Comparison of ENCODE assay signal across 12 cellular contexts in genomic region chr17:77160032-77160876, GRCh38. TPM values are rescaled to one million over a fixed set of nuclear protein-coding genes. Genes with fewer than 3 reads are reported as not detected.
A peak's percentile ranks its signal among the peaks of the same experiment; 100 is the strongest.
DNase-seq lines count a peak whose midpoint lies in the region; ATAC-seq, FAIRE-seq and TF ChIP-seq lines count a peak whose summit lies in the region.
"Had no signal": no experiment of that assay in that cellular context is flagged by ENCODE, and none has a peak within 500 bp of the region (broad histone marks: within the 10 kb centered on the region; RNA-seq: fewer than 3 reads in every experiment).

No MANE protein-coding gene starts in this region.

- H3K36me3 ChIP-seq in HepG2 (replicated peaks in 1 of 2; ENCODE audit: control insufficient read depth in 1 of 2, insufficient read depth in 2 of 2, low read length in 2 of 2) (peaks cover 4 to 9% of the 10 kb centered on the region in 2 experiments; a peak in 3 of 5 replicates), right lobe of liver (no peaks in the 10 kb centered on the region), mesenchymal stem cell (ENCODE audit: control insufficient read depth in 1 of 2, insufficient read depth in 2 of 2, low read depth in 1 of 2, low read length in 2 of 2) (peaks cover 21 to 22% of the 10 kb centered on the region in 2 experiments), uterus (no peaks in the 10 kb centered on the region)
- H3K36me3 ChIP-seq in effector memory CD4-positive, alpha-beta T cell (ENCODE audit: control insufficient read depth, insufficient read depth, low read length) = no peaks in the 10 kb centered on the region
- H3K36me3 ChIP-seq: colonic mucosa had no signal

- H3K4me1 ChIP-seq in HepG2 (ENCODE audit: insufficient read depth, low read length) (peaks cover 60% of the 10 kb centered on the region), right lobe of liver (no peaks in the 10 kb centered on the region), mesenchymal stem cell (ENCODE audit: control insufficient read depth, insufficient read depth, low read depth, low read length) (peaks cover 17% of the 10 kb centered on the region), uterus (peaks cover 0 to 2% of the 10 kb centered on the region in 2 donors)
- H3K4me1 ChIP-seq in effector memory CD4-positive, alpha-beta T cell (ENCODE audit: control insufficient read depth, insufficient read depth, low read length, poor library complexity, severe bottlenecking) = no peaks in the 10 kb centered on the region

- TF ChIP-seq CTCF in HepG2 (CRISPR knock-in tag; IDR thresholded peaks at IDR 0.05) (no peak), right lobe of liver (IDR thresholded peaks at IDR 0.05) (no peak), uterus (IDR thresholded peaks at IDR 0.05) (no peak), GM10266 (IDR thresholded peaks at IDR 0.05; ENCODE audit: control insufficient read depth, insufficient read depth, low read depth, missing control alignments) (no peak)

- TF ChIP-seq POLR2A in HepG2 (IDR thresholded peaks at IDR 0.05; ENCODE audit: insufficient read depth in 1 of 2, low read depth in 2 of 2, low read length in 2 of 2) (no peak), right lobe of liver (IDR thresholded peaks at IDR 0.05) (no peak), uterus (IDR thresholded peaks at IDR 0.05) (no peak)

- no peak overlapping the region for H3K14ac ChIP-seq in mesenchymal stem cell (ENCODE audit: low read length in 2 of 2)

- 0 out of 4 replicates have a peak, but pooled peaks of 1 of the 2 experiments have one; percentile 14 for TF ChIP-seq EP300 in HepG2 (IDR thresholded peaks at IDR 0.05; ENCODE audit: low read depth in 2 of 2, low read length in 2 of 2)
- TF ChIP-seq EP300 in HepG2 (CRISPR knock-in tag; IDR thresholded peaks at IDR 0.05; ENCODE audit: borderline replicate concordance) = no peak

- H2BK5ac ChIP-seq in mesenchymal stem cell (ENCODE audit: low read depth, low read length, poor library complexity, severe bottlenecking) = no peak overlapping the region

- no TSS peak for BruUV-seq in HepG2 (replicated peaks; lab: Mats Ljungman, UMichigan)

- in situ Hi-C loops in HepG2 (cut with HindIII; ENCODE audit: extremely low pct_ligation_motif_present, low pct_unique_long_range_greater_than_20kb) = no loop called here
- in situ Hi-C loops in SK-MEL-5 (cut with HindIII; ENCODE audit: low pct_unique_long_range_greater_than_20kb, low sequenced_read_pairs) = no loop called here

- H3K4me2 ChIP-seq in HepG2 (ENCODE audit: low read depth, low read length) (peak overlapping the region; percentile 42), mesenchymal stem cell (ENCODE audit: low read length, poor library complexity, severe bottlenecking) (no peak overlapping the region)

- ATAC-seq in HepG2 (peak; percentile 63), right lobe of liver (no peak)

- no peak for FAIRE-seq in HepG2 (lab: Jason Lieb, UNC)
- FAIRE-seq: HTR-8/SVneo had no signal

- no peak overlapping the region for H2BK120ac ChIP-seq in mesenchymal stem cell (ENCODE audit: low read depth, low read length)

- no peak for TF ChIP-seq RAD21 in HepG2 (CRISPR knock-in tag; IDR thresholded peaks at IDR 0.05)

- intact Hi-C loops in HepG2 (cut with micrococcal nuclease; ENCODE audit: unreplicated experiment) (loop anchor here (5.0 kb wide), 1 partner anchor 47 kb away; no protein-coding TSS in a partner anchor), right lobe of liver (cut with DNase I) (no loop called here), uterus (cut with DNase I; ENCODE audit: low total_unique reads) (no loop called here)

- H3K79me1 ChIP-seq in mesenchymal stem cell (replicated peaks; ENCODE audit: low read length, poor library complexity, severe bottlenecking) = no peaks in the 10 kb centered on the region

- no peak overlapping the region for H3K4ac ChIP-seq in mesenchymal stem cell (ENCODE audit: low read depth in 1 of 2, low read length in 2 of 2)

- H2AFZ ChIP-seq in HepG2 (ENCODE audit: low read length) (no peak overlapping the region), mesenchymal stem cell (ENCODE audit: low read depth, low read length) (no peak overlapping the region)

- H3K27ac ChIP-seq in HepG2 (ENCODE audit: extremely low read length, insufficient read depth, low read length) = peak overlapping the region; percentile 30
- H3K27ac ChIP-seq in right lobe of liver = no peak overlapping the region
- peak overlapping the region; percentile 44 for H3K27ac ChIP-seq in mesenchymal stem cell (ENCODE audit: low read length, poor library complexity, severe bottlenecking)
- no peak overlapping the region for H3K27ac ChIP-seq in effector memory CD4-positive, alpha-beta T cell (ENCODE audit: insufficient read depth, low read length, poor library complexity, severe bottlenecking)
- peak overlapping the region in 1 of 2 donors; percentile 42 for H3K27ac ChIP-seq in uterus
- H3K27ac ChIP-seq: colonic mucosa had no signal

- H3K9me3 ChIP-seq in HepG2 (ENCODE audit: low read length) (no peaks in the 10 kb centered on the region), right lobe of liver (no peaks in the 10 kb centered on the region), mesenchymal stem cell (ENCODE audit: control insufficient read depth, low read length) (no peaks in the 10 kb centered on the region), uterus (no peaks in the 10 kb centered on the region)
- no peaks in the 10 kb centered on the region for H3K9me3 ChIP-seq in effector memory CD4-positive, alpha-beta T cell (ENCODE audit: control insufficient read depth, low read length)
- H3K9me3 ChIP-seq: colonic mucosa had no signal

- no peak overlapping the region for H4K8ac ChIP-seq in mesenchymal stem cell (ENCODE audit: low read length)

- H3K4me3 ChIP-seq in HepG2 (replicated peaks in 1 of 3; ENCODE audit: insufficient read depth in 1 of 3, low read depth in 2 of 3, low read length in 3 of 3) = no peak overlapping the region; a peak in 1 of 6 replicates
- H3K4me3 ChIP-seq in right lobe of liver = no peak overlapping the region
- no peak overlapping the region for H3K4me3 ChIP-seq in mesenchymal stem cell (ENCODE audit: insufficient read depth in 1 of 2, low read depth in 1 of 2, low read length in 2 of 2)
- H3K4me3 ChIP-seq in effector memory CD4-positive, alpha-beta T cell (ENCODE audit: insufficient read depth, low read depth, low read length, poor library complexity, severe bottlenecking) = no peak overlapping the region
- no peak overlapping the region for H3K4me3 ChIP-seq in uterus
- H3K4me3 ChIP-seq: colonic mucosa had no signal

- H3K79me2 ChIP-seq in HepG2 (ENCODE audit: insufficient read depth, low read length) = peaks cover 32% of the 10 kb centered on the region

- peak; percentile 72 for DNase-seq in HepG2 (ENCODE audit: low spot score)
- DNase-seq in right lobe of liver = no peak
- peak; percentile 59 for DNase-seq in SK-MEL-5 (ENCODE audit: low read depth, low spot score)
- peak; percentile 13 for DNase-seq in mesenchymal stem cell
- DNase-seq in effector memory CD4-positive, alpha-beta T cell = no peak
- no peak for DNase-seq in uterus
- no peak for DNase-seq in cerebellar nuclear complex (lab: John Stamatoyannopoulos, UW)
- no peak for DNase-seq in GM10266 (ENCODE audit: extremely low spot score)
- DNase-seq: activated B cell treated with CpG ODN at 0.5 μM for 24 hours; colonic mucosa; stimulated activated CD4-positive, alpha-beta T cell treated with anti-CD3 and anti-CD28 coated beads, Interleukin-4, amount 100 ng/mL, for 1 hour had no signal

- no peak overlapping the region for H2BK15ac ChIP-seq in mesenchymal stem cell (ENCODE audit: low read depth, poor library complexity, severe bottlenecking)

- no peak overlapping the region for H4K91ac ChIP-seq in mesenchymal stem cell (ENCODE audit: low read length)

- H3K23ac ChIP-seq in mesenchymal stem cell (ENCODE audit: low read length in 2 of 2) = no peak overlapping the region

- H4K20me1 ChIP-seq in HepG2 (ENCODE audit: insufficient read depth, low read length) = peaks cover 3% of the 10 kb centered on the region; the same call in 1 of the 2 replicates

- H3K9ac ChIP-seq in HepG2 (ENCODE audit: insufficient read depth, low read depth, low read length) = no peak overlapping the region
- H3K9ac ChIP-seq in mesenchymal stem cell (ENCODE audit: low read length) = no peak overlapping the region

- no peaks in the 10 kb centered on the region for H3K27me3 ChIP-seq in HepG2 (ENCODE audit: control insufficient read depth in 1 of 2, insufficient read depth in 2 of 2, low read length in 2 of 2)
- H3K27me3 ChIP-seq in right lobe of liver = no peaks in the 10 kb centered on the region
- H3K27me3 ChIP-seq in mesenchymal stem cell (ENCODE audit: control insufficient read depth in 1 of 2, insufficient read depth in 1 of 2, low read length in 2 of 2) = no peaks in the 10 kb centered on the region
- H3K27me3 ChIP-seq in effector memory CD4-positive, alpha-beta T cell (replicated peaks; ENCODE audit: control insufficient read depth, insufficient read depth, low read length, poor library complexity, severe bottlenecking) = no peaks in the 10 kb centered on the region
- no peaks in the 10 kb centered on the region for H3K27me3 ChIP-seq in uterus
- H3K27me3 ChIP-seq: colonic mucosa had no signal

- no peak overlapping the region for H2AK5ac ChIP-seq in mesenchymal stem cell (ENCODE audit: low read length, severe bottlenecking)

- no peak overlapping the region for H2BK12ac ChIP-seq in mesenchymal stem cell (ENCODE audit: low read length in 2 of 2)

- no peak overlapping the region for H3K18ac ChIP-seq in mesenchymal stem cell (ENCODE audit: low read depth in 1 of 2, low read length in 2 of 2)

- POLR2A ChIA-PET in HepG2 (lab: Yijun Ruan, JAX) = interaction anchor here (0.7 to 2.1 kb wide), 4 partner anchors 11 to 72 kb away, joined by 3 to 9 read pairs (median 4); partner anchors contain the start of gene SEC14L1

- WGBS in HepG2 (ENCODE audit: low lambda C conversion rate) = 32% methylated on average over 6 of the region's 6 CpGs
- WGBS in right lobe of liver (ENCODE audit: insufficient coverage, low coverage, low lambda C conversion rate, missing lambda C conversion rate) = 67% methylated on average over 6 of the region's 6 CpGs
- 98% methylated on average over 4 of the region's 6 CpGs for WGBS in mesenchymal stem cell

- CTCF ChIA-PET in HepG2 (lab: Yijun Ruan, JAX; ENCODE audit: low intra/inter-chr PET ratio, low total read pairs) = no interaction called here

RNA-seq across cellular contexts. Expression of gene SEC14L1, which starts 19.5 kb away (rescaled TPM):
- total RNA-seq in HepG2 (2016; rRNA removed; fragmentation: Illumina TruSeq; extraction: Trizol) = 43.9 and 62.5 TPM in 2 replicates
- 22.8 and 28.1 TPM in 2 replicates for total RNA-seq in HepG2 (2016; cell fraction: cytosol; rRNA removed; fragmentation: Illumina TruSeq; extraction: Trizol; ENCODE audit: low read depth)
- 51.1 and 57.5 TPM in 2 replicates for total RNA-seq in HepG2 (2016; cell fraction: insoluble cytoplasmic fraction; rRNA removed; fragmentation: Illumina TruSeq; extraction: Trizol)
- 75.8 and 78.7 TPM in 2 replicates for total RNA-seq in HepG2 (2016; cell fraction: membrane; rRNA removed; fragmentation: Illumina TruSeq; extraction: Trizol)
- 34.2 and 41.8 TPM in 2 replicates for total RNA-seq in HepG2 (2016; cell fraction: nucleus; rRNA removed; fragmentation: Illumina TruSeq; extraction: Trizol)
- 26.3 and 27.0 TPM in 2 replicates for polyA plus RNA-seq in HepG2 (2011; rRNA removed)
- 17.3 and 23.1 TPM in 2 replicates for polyA plus RNA-seq in HepG2 (2011; cell fraction: cytosol; rRNA removed)
- polyA plus RNA-seq in HepG2 (2011; cell fraction: nucleus; rRNA removed) = 30.8 and 49.2 TPM in 2 replicates
- polyA plus RNA-seq in HepG2 (2012) = 37.6 and 54.7 TPM in 2 replicates
- 30.8 and 38.2 TPM in 2 replicates for polyA plus RNA-seq in HepG2 (2016; cell fraction: cytosol; fragmentation: Illumina TruSeq; extraction: Trizol; ENCODE audit: low read depth)
- polyA plus RNA-seq in HepG2 (2016; cell fraction: insoluble cytoplasmic fraction; fragmentation: Illumina TruSeq; extraction: Trizol; ENCODE audit: low read depth) = 57.4 and 67.9 TPM in 2 replicates
- 55.3 and 57.7 TPM in 2 replicates for polyA plus RNA-seq in HepG2 (2016; cell fraction: membrane; fragmentation: Illumina TruSeq; extraction: Trizol; ENCODE audit: low read depth)
- 56.1 and 65.2 TPM in 2 replicates for polyA plus RNA-seq in HepG2 (2016; cell fraction: nucleus; fragmentation: Illumina TruSeq; extraction: Trizol; ENCODE audit: insufficient read depth, low read depth)
- polyA minus RNA-seq in HepG2 (2011; rRNA and poly(A)+ RNA removed; ENCODE audit: low replicate concordance) = 16.4 and 49.1 TPM in 2 replicates
- 23.7 and 34.8 TPM in 2 replicates for polyA minus RNA-seq in HepG2 (2011; cell fraction: cytosol; rRNA and poly(A)+ RNA removed)
- 29.4 and 35.6 TPM in 2 replicates for polyA minus RNA-seq in HepG2 (2011; cell fraction: nucleus; rRNA and poly(A)+ RNA removed)
- total RNA-seq in right lobe of liver = 10 to 100 TPM; 21.5 to 44.4 (median 24.9) TPM
- 85.3 and 89.0 TPM in 2 replicates for total RNA-seq in SK-MEL-5 (2014; rRNA removed; shearing (Covaris generic))
- polyA plus RNA-seq in SK-MEL-5 (2015; cell fraction: cytosol; rRNA removed) = 80.6 and 98.9 TPM in 2 replicates
- 43.4 and 64.3 TPM in 2 replicates for polyA plus RNA-seq in SK-MEL-5 (2015; cell fraction: nucleus; rRNA removed)
- 101 TPM for polyA plus RNA-seq in mesenchymal stem cell (2013, experiment 1 of 2)
- polyA plus RNA-seq in mesenchymal stem cell (2013, experiment 2 of 2) = 107 TPM
- 100 to 1,000 TPM in 1 of 4 donors, 10 to 100 TPM in 3; 38.2 to 128 (median 42.6) TPM for total RNA-seq in uterus

Comparison
In these comparisons a context has a peak if more than half of its experiments do, and no peak if none do; other contexts are left out.
1. DNase-seq: peak in HepG2 (single experiment), SK-MEL-5 (single experiment) and mesenchymal stem cell (single experiment); none in right lobe of liver (0 of 3), effector memory CD4-positive, alpha-beta T cell (0 of 3), uterus (0 of 2), cerebellar nuclear complex (0 of 2) and GM10266 (single experiment).
2. H3K27ac ChIP-seq: peak in HepG2 (single experiment) and mesenchymal stem cell (single experiment); none in right lobe of liver (0 of 3) and effector memory CD4-positive, alpha-beta T cell (single experiment).